1 cellular context compared by ENCODE assay signal in genomic region chr7:134907639-134908038, GRCh38.
TF ChIP-seq lines count a peak whose summit lies in the region.

No MANE protein-coding gene starts in this region.

TF ChIP-seq in H1, 55 proteins besides CTCF, POLR2A, EP300 and RAD21:
- TF ChIP-seq SRF (IDR thresholded peaks at IDR 0.05; ENCODE audit: low read depth, low read length) (peak; percentile 66), CBX8 (IDR thresholded peaks at IDR 0.05; ENCODE audit: borderline replicate concordance, low read depth, low read length) (no peak)
